ENCODE assay signal across 12 cellular contexts in genomic region chr14:37116933-37117844, GRCh38. TPM values are rescaled to one million over a fixed set of nuclear protein-coding genes. Genes with fewer than 3 reads are reported as not detected.
DNase-seq lines count a peak whose midpoint lies in the region; ATAC-seq and TF ChIP-seq lines count a peak whose summit lies in the region.
"Had no signal": no experiment of that assay in that cellular context is flagged by ENCODE, and none has a peak within 500 bp of the region (broad histone marks: within the 10 kb centered on the region; RNA-seq: fewer than 3 reads in every experiment).

No MANE protein-coding gene starts in this region.

- H3K4me1 ChIP-seq in SJSA1 (replicated peaks) = peaks cover 62% of the 10 kb centered on the region
- peaks cover 7% of the 10 kb centered on the region for H3K4me1 ChIP-seq in vagina

- DNase-seq in AG09309 (ENCODE audit: low read depth) = peak; percentile 31
- DNase-seq in HS-27A (ENCODE audit: low read depth) = peak; percentile 78
- peak in 1 of 2 experiments; percentile 77 for DNase-seq in SJSA1 (ENCODE audit: low read depth in 1 of 2, low spot score in 2 of 2)
- DNase-seq in glomerular endothelial cell (ENCODE audit: extremely low read depth, low read depth, low spot score) = peak; percentile 34
- no peak for DNase-seq in vagina (ENCODE audit: extremely low spot score in 2 of 2)
- no peak for DNase-seq in sciatic nerve (ENCODE audit: low spot score)
- DNase-seq: activated CD4-positive, alpha-beta T cell treated with anti-CD3 and anti-CD28 coated beads, Interleukin-2, amount 50 U/mL, for 4 hours; NCI-H1417 treated with DMSO at 0.1 percent for 48 hours had no signal

- H3K36me3 ChIP-seq in SJSA1 = no peaks in the 10 kb centered on the region
- no peaks in the 10 kb centered on the region for H3K36me3 ChIP-seq in vagina
- H3K36me3 ChIP-seq: neutrophil had no signal

- no peaks in the 10 kb centered on the region for H3K9me3 ChIP-seq in SJSA1 (replicated peaks)
- H3K9me3 ChIP-seq in vagina = no peaks in the 10 kb centered on the region
- H3K9me3 ChIP-seq: neutrophil had no signal

- H3K27ac ChIP-seq in SJSA1 (peak overlapping the region; percentile 70), vagina (no peak overlapping the region)
- H3K27ac ChIP-seq: neutrophil had no signal

- no peak for TF ChIP-seq POLR2A in vagina (IDR thresholded peaks at IDR 0.05)

- TF ChIP-seq CTCF in AG09309 (IDR thresholded peaks at IDR 0.05; ENCODE audit: control insufficient read depth, insufficient read depth, low read depth, low read length, missing control alignments) = peak; percentile 67
- TF ChIP-seq CTCF in vagina (IDR thresholded peaks at IDR 0.05) = no peak

- intact Hi-C loops in vagina (cut with DNase I) (no loop called here), sciatic nerve (cut with DNase I) (no loop called here)

- ATAC-seq in GM18517 (IDR thresholded peaks at IDR 0.05; ENCODE audit: unreplicated experiment) (no peak), sciatic nerve (no peak), HG02852 (IDR thresholded peaks at IDR 0.05; ENCODE audit: unreplicated experiment) (no peak)
- ATAC-seq: stimulated activated memory B cell treated with anti-CD40 and anti-IgM and Interleukin-4, amounts not matched to agents 10 μg/mL and 1 μg/mL and 100 μg/mL, for 72 hours had no signal

- no peaks in the 10 kb centered on the region for H3K27me3 ChIP-seq in SJSA1 (replicated peaks)
- H3K27me3 ChIP-seq in vagina = no peaks in the 10 kb centered on the region
- H3K27me3 ChIP-seq: neutrophil had no signal

- H3K4me3 ChIP-seq in AG09309 (ENCODE audit: control insufficient read depth, low read depth, low read length) (no peak overlapping the region), SJSA1 (no peak overlapping the region), vagina (no peak overlapping the region)

RNA-seq across cellular contexts. Expression of gene SLC25A21, which starts 55.2 kb away (rescaled TPM):
- 1.2 and 2.6 TPM in 2 replicates for total RNA-seq in SJSA1 (2014; rRNA removed; shearing (Covaris generic))
- total RNA-seq in glomerular endothelial cell = 0.58 and 1.7 TPM in 2 replicates
- total RNA-seq in vagina = 0.49 TPM
- 1.4 TPM for total RNA-seq in sciatic nerve

Comparison
In these comparisons a context has a peak if more than half of its experiments do, and no peak if none do; other contexts are left out.
1. DNase-seq: peak in AG09309 (single experiment), HS-27A (single experiment) and glomerular endothelial cell (single experiment); none in vagina (0 of 2) and sciatic nerve (single experiment).